In genomic region chr1:158813159-158813558, GRCh38 we compare ENCODE assay signal across 1 cellular context.
TF ChIP-seq lines count a peak whose summit lies in the region.

No MANE protein-coding gene starts in this region.

TF ChIP-seq in K562, 482 proteins besides CTCF, POLR2A, EP300 and RAD21:
- TF ChIP-seq ZNF239 (CRISPR knock-in tag; IDR thresholded peaks at IDR 0.05) (no peak), FOXA3 (CRISPR knock-in tag; conservative IDR thresholded peaks at IDR 0.05 in 1 of 2, IDR thresholded peaks at IDR 0.05 in 1 of 2) (peak in 1 of 2 experiments; percentile 48; a peak in 2 of 4 replicates), GMEB1 (CRISPR knock-in tag; IDR thresholded peaks at IDR 0.05) (no peak), CHD2 (IDR thresholded peaks at IDR 0.05; ENCODE audit: low read depth, low read length) (no peak)
